16 cellular contexts compared by ENCODE assay signal in the genomic region with DNA sequence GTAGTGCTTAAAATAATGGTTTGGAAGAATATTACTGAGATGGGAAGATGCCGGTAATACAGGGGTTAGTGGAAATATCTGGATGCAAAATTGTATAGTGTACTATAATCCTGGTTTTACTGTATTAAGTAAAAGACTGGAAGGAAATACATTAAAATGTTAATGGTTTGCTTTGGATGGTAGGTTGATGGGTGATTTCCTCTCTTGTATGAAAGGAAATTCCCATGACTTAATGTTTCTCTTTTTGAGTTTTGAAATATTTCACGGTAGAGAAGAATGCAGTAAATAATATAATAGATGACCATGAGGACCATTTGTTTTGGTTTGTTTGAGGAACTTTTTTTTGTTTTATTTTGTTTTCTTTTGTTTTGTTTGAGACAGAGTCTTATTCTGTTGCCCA. TPM values are rescaled to one million over a fixed set of nuclear protein-coding genes. Genes with fewer than 3 reads are reported as not detected.
DNase-seq lines count a peak whose midpoint lies in the region; ATAC-seq, FAIRE-seq and TF ChIP-seq lines count a peak whose summit lies in the region.
"Had no signal": no experiment of that assay in that cellular context is flagged by ENCODE, and none has a peak within 500 bp of the region (broad histone marks: within the 10 kb centered on the region; RNA-seq: fewer than 3 reads in every experiment).

No MANE protein-coding gene starts in this region.

- H3K4me3 ChIP-seq in GM12878 (no peak overlapping the region), endothelial cell of umbilical vein (replicated peaks in 1 of 3; ENCODE audit: insufficient read depth in 1 of 3, low read depth in 1 of 3, low read length in 3 of 3) (no peak overlapping the region), thyroid gland (replicated peaks in 1 of 3) (no peak overlapping the region), MM.1S (ENCODE audit: low read length) (no peak overlapping the region)
- H3K4me3 ChIP-seq: Peyer's patch had no signal

- in situ Hi-C loops in GM12878 (cut with MboI), result no loop called here

- POLR2A ChIA-PET in GM12878 (lab: Charles Lee), result no interaction called here
- POLR2A ChIA-PET in endothelial cell of umbilical vein (lab: Charles Lee), result no interaction called here

- RAD21 ChIA-PET in GM12878 (lab: Charles Lee; ENCODE audit: unreplicated experiment), result no interaction called here

- intact Hi-C loops in GM12878 (cut with micrococcal nuclease; ENCODE audit: unreplicated experiment) (no loop called here), endothelial cell of umbilical vein (cut with micrococcal nuclease) (no loop called here), thyroid gland (cut with DNase I) (no loop called here)

- H3K4me2 ChIP-seq in GM12878 (ENCODE audit: control insufficient read depth, insufficient read depth), result no peak overlapping the region
- peak overlapping the region; percentile 16 for H3K4me2 ChIP-seq in endothelial cell of umbilical vein (ENCODE audit: insufficient read depth, low read length)
- H3K4me2 ChIP-seq in MM.1S (ENCODE audit: low read depth, low read length), result no peak overlapping the region

- H3F3A ChIP-seq in MM.1S (ENCODE audit: insufficient read depth, low read length), result no peaks in the 10 kb centered on the region; the same call in 1 of the 2 replicates

- no peak for FAIRE-seq in GM12878 (lab: Jason Lieb, UNC)
- FAIRE-seq in endothelial cell of umbilical vein (lab: Jason Lieb, UNC), result peak; percentile 43
- FAIRE-seq: D721Med had no signal

- no peak for TF ChIP-seq RAD21 in GM12878 (IDR thresholded peaks at IDR 0.05; ENCODE audit: insufficient read depth, low read depth, low read length)

- H3K27ac ChIP-seq in GM12878 (ENCODE audit: control insufficient read depth, insufficient read depth) (no peak overlapping the region), endothelial cell of umbilical vein (ENCODE audit: insufficient read depth, low read depth, low read length) (no peak overlapping the region), thyroid gland (peak overlapping the region; percentile 56 to 97 (median 65)), MM.1S (ENCODE audit: low read length) (no peak overlapping the region)

- H3K9me2 ChIP-seq in MM.1S (replicated peaks; ENCODE audit: insufficient read depth, low read length), result no peaks in the 10 kb centered on the region

- no peaks in the 10 kb centered on the region for H3K9me1 ChIP-seq in endothelial cell of umbilical vein (replicated peaks; ENCODE audit: control insufficient read depth, extremely low read depth, insufficient read depth, low read length)

- no peak for TF ChIP-seq POLR2A in GM12878 (IDR thresholded peaks at IDR 0.05; ENCODE audit: low read depth, low read length)
- no peak for TF ChIP-seq POLR2A in endothelial cell of umbilical vein (IDR thresholded peaks at IDR 0.05; ENCODE audit: low read depth, low read length)
- TF ChIP-seq POLR2A in thyroid gland (IDR thresholded peaks at IDR 0.05), result no peak

- H3K79me2 ChIP-seq in GM12878 (ENCODE audit: control insufficient read depth, insufficient read depth, low read length), result no peaks in the 10 kb centered on the region
- peaks cover 53% of the 10 kb centered on the region for H3K79me2 ChIP-seq in endothelial cell of umbilical vein (ENCODE audit: control insufficient read depth, insufficient read depth, low read length)
- H3K79me2 ChIP-seq in MM.1S (ENCODE audit: low read length), result peaks cover 16% of the 10 kb centered on the region

- H4K20me1 ChIP-seq in GM12878 (ENCODE audit: control insufficient read depth, insufficient read depth), result no peaks in the 10 kb centered on the region
- H4K20me1 ChIP-seq in endothelial cell of umbilical vein (replicated peaks; ENCODE audit: control insufficient read depth, extremely low read depth, insufficient read depth, low read length), result peaks cover 12% of the 10 kb centered on the region
- H4K20me1 ChIP-seq in MM.1S (ENCODE audit: insufficient read depth, low read length), result no peaks in the 10 kb centered on the region

- no peak for DNase-seq in GM12878 (ENCODE audit: low read depth, low spot score)
- DNase-seq in endothelial cell of umbilical vein (ENCODE audit: low read depth, low spot score), result peak; percentile 85
- DNase-seq in pulmonary artery endothelial cell (ENCODE audit: low read depth, low spot score), result peak; percentile 27
- no peak for DNase-seq in thyroid gland
- DNase-seq in putamen (ENCODE audit: low spot score), result no peak
- DNase-seq in NAMALWA (ENCODE audit: low spot score), result no peak
- no peak for DNase-seq in MM.1S
- DNase-seq: BE2C; CD4-positive, alpha-beta memory T cell; GF-D8; HFFc6; NCI-H1436; NCI-H2081; NCI-H524; Peyer's patch had no signal

- dilution Hi-C loops in endothelial cell of umbilical vein (cut with MboI; ENCODE audit: extremely low pct_ligation_motif_present, low sequenced_read_pairs), result no loop called here

- no peak for TF ChIP-seq CTCF in GM12878 (IDR thresholded peaks at IDR 0.05 in 2 of 3, conservative IDR thresholded peaks at IDR 0.05 in 1 of 3; ENCODE audit: control insufficient read depth in 2 of 3, extremely low read depth in 1 of 3, insufficient read depth in 1 of 3, low read depth in 3 of 3, low read length in 3 of 3)
- no peak for TF ChIP-seq CTCF in endothelial cell of umbilical vein (IDR thresholded peaks at IDR 0.05; ENCODE audit: extremely low read depth in 1 of 2, insufficient read depth in 1 of 2, low read depth in 1 of 2, low read length in 2 of 2)
- TF ChIP-seq CTCF in thyroid gland (IDR thresholded peaks at IDR 0.05), result no peak
- no peak for TF ChIP-seq CTCF in MM.1S (IDR thresholded peaks at IDR 0.05; ENCODE audit: low read length)

- BruUV-seq in GM12878 (replicated peaks; lab: Mats Ljungman, UMichigan) (no TSS peak), endothelial cell of umbilical vein (replicated peaks; lab: Mats Ljungman, UMichigan) (no TSS peak)

- H3K36me3 ChIP-seq in GM12878 (ENCODE audit: control insufficient read depth in 2 of 2, insufficient read depth in 2 of 2, low read length in 1 of 2), result no peaks in the 10 kb centered on the region
- no peaks in the 10 kb centered on the region for H3K36me3 ChIP-seq in endothelial cell of umbilical vein (ENCODE audit: control insufficient read depth in 2 of 2, extremely low read depth in 1 of 2, insufficient read depth in 2 of 2, low read length in 2 of 2)
- H3K36me3 ChIP-seq in thyroid gland, result no peaks in the 10 kb centered on the region
- H3K36me3 ChIP-seq in MM.1S (replicated peaks; ENCODE audit: insufficient read depth, low read length), result no peaks in the 10 kb centered on the region
- H3K36me3 ChIP-seq: BE2C, Peyer's patch had no signal

- no peak overlapping the region for H2AFZ ChIP-seq in GM12878 (ENCODE audit: control insufficient read depth, low read depth, low read length)
- H2AFZ ChIP-seq in endothelial cell of umbilical vein (ENCODE audit: low read depth, low read length), result no peak overlapping the region
- H2AFZ ChIP-seq in MM.1S (ENCODE audit: low read length), result no peak overlapping the region

- WGBS in GM12878 (ENCODE audit: insufficient coverage, insufficient replicate concordance, low lambda C conversion rate, missing lambda C conversion rate), result 48% methylated on average over 2 of the region's 2 CpGs
- 68 to 74% methylated on average over 2 of the region's 2 CpGs for WGBS in thyroid gland, 2 donors

- SMC1A ChIA-PET in GM12878 (lab: Charles Lee; ENCODE audit: uncharacterized antibody, unreplicated experiment), result interaction anchor here (0.9 to 1.1 kb wide), 2 partner anchors 8 to 260 kb away, joined by 3 read pairs; no protein-coding TSS in a partner anchor

- H3K4me1 ChIP-seq in GM12878 (ENCODE audit: control insufficient read depth, insufficient read depth, low read length), result no peaks in the 10 kb centered on the region
- peaks cover 22% of the 10 kb centered on the region for H3K4me1 ChIP-seq in endothelial cell of umbilical vein (ENCODE audit: control insufficient read depth, extremely low read depth, insufficient read depth, low read length)
- peaks cover 34 to 48% of the 10 kb centered on the region in 2 donors for H3K4me1 ChIP-seq in thyroid gland
- peaks cover 5% of the 10 kb centered on the region for H3K4me1 ChIP-seq in MM.1S (ENCODE audit: low read length)
- H3K4me1 ChIP-seq: Peyer's patch had no signal

- H3K9ac ChIP-seq in GM12878 (ENCODE audit: control insufficient read depth, insufficient read depth, low read length) (no peak overlapping the region), endothelial cell of umbilical vein (replicated peaks; ENCODE audit: extremely low read depth, insufficient read depth, low read length) (no peak overlapping the region), MM.1S (ENCODE audit: low read length) (no peak overlapping the region)

- H3K27me3 ChIP-seq in GM12878 (replicated peaks in 1 of 2; ENCODE audit: control insufficient read depth in 2 of 2, insufficient read depth in 2 of 2, low read length in 1 of 2) (no peaks in the 10 kb centered on the region), endothelial cell of umbilical vein (ENCODE audit: control insufficient read depth in 2 of 2, insufficient read depth in 2 of 2, low read length in 2 of 2) (no peaks in the 10 kb centered on the region), thyroid gland (no peaks in the 10 kb centered on the region), MM.1S (replicated peaks; ENCODE audit: insufficient read depth, low read length) (no peaks in the 10 kb centered on the region)
- H3K27me3 ChIP-seq: BE2C, Peyer's patch had no signal

- peak; percentile 56 for ATAC-seq in GM12878

- CTCF ChIA-PET in GM12878 (lab: Yijun Ruan, JAX), result interaction anchor here (0.7 kb wide), 1 partner anchor 41 kb away, joined by 3 read pairs; no protein-coding TSS in a partner anchor
- CTCF ChIA-PET in endothelial cell of umbilical vein (lab: Charles Lee), result interaction anchor here (1.2 to 1.3 kb wide), 2 partner anchors 38 to 357 kb away, joined by 3 read pairs; no protein-coding TSS in a partner anchor

- TF ChIP-seq EP300 in GM12878 (IDR thresholded peaks at IDR 0.05; ENCODE audit: borderline replicate concordance in 1 of 2, control insufficient read depth in 1 of 2, low read depth in 2 of 2, low read length in 2 of 2), result no peak

- H3K9me3 ChIP-seq in GM12878 (replicated peaks; ENCODE audit: control insufficient read depth, insufficient read depth, low read length) (no peaks in the 10 kb centered on the region; the same call in 2 of the 3 replicates), endothelial cell of umbilical vein (replicated peaks; ENCODE audit: control insufficient read depth, insufficient read depth, low read length) (no peaks in the 10 kb centered on the region), thyroid gland (no peaks in the 10 kb centered on the region), MM.1S (replicated peaks; ENCODE audit: insufficient read depth, low read length) (no peaks in the 10 kb centered on the region)
- H3K9me3 ChIP-seq: BE2C, Peyer's patch had no signal

RNA-seq across cellular contexts. Expression of gene SPTBN1, which starts 8.2 kb away (rescaled TPM):
- total RNA-seq in GM12878 (2013; cell fraction: nucleolus; rRNA removed), result 354 and 378 TPM in 2 replicates
- total RNA-seq in GM12878 (2014; rRNA removed) (98.3 and 104 TPM in 2 replicates), GM12878 (2014; rRNA removed; fragmentation: Illumina TruSeq; extraction: Trizol) (84.1 and 86.7 TPM in 2 replicates), GM12878 (2021) (146 and 154 TPM in 2 replicates), endothelial cell of umbilical vein (320 and 328 TPM in 2 replicates), pulmonary artery endothelial cell (339 and 445 TPM in 2 replicates), thyroid gland (100 to 1,000 TPM; 381 to 513 (median 419) TPM)
- polyA plus RNA-seq in GM12878 (2011; ENCODE audit: low read depth), result 49.4 TPM
- polyA plus RNA-seq in GM12878 (2011; rRNA removed) (49.0 and 62.0 TPM in 2 replicates), GM12878 (2014; fragmentation: Illumina TruSeq; extraction: Trizol) (75.1 and 78.3 TPM in 2 replicates), GM12878 (2014; fragmentation: Nextera tagmentation; extraction: Ambion mirVana) (10 to 100 TPM; 20.6 to 38.0 TPM), GM12878 (2014; rRNA removed) (58.1 and 58.6 TPM in 2 replicates), GM12878 (2016; fragmentation: Nextera tagmentation; extraction: Ambion mirVana) (10 to 100 TPM; 78.3 to 79.6 TPM), endothelial cell of umbilical vein (49.1 and 63.3 TPM in 2 replicates)
- 32.7 and 41.1 TPM in 2 replicates for polyA plus RNA-seq in GM12878 (2011; cell fraction: cytosol; rRNA removed)
- polyA plus RNA-seq in GM12878 (2011; cell fraction: nucleus; rRNA removed), result 180 and 448 TPM in 2 replicates
- 70.1 and 83.6 TPM in 2 replicates for polyA plus RNA-seq in GM12878 (2012)
- polyA minus RNA-seq in GM12878 (2011; rRNA and poly(A)+ RNA removed), result 102 and 125 TPM in 2 replicates
- 44.4 and 54.2 TPM in 2 replicates for polyA minus RNA-seq in GM12878 (2011; cell fraction: cytosol; rRNA and poly(A)+ RNA removed)
- 112 and 202 TPM in 2 replicates for polyA minus RNA-seq in GM12878 (2011; cell fraction: nucleus; rRNA and poly(A)+ RNA removed)
- 38.1 and 40.3 TPM in 2 replicates for polyA plus RNA-seq in endothelial cell of umbilical vein (2011; cell fraction: cytosol; rRNA removed)
- polyA plus RNA-seq in endothelial cell of umbilical vein (2011; cell fraction: nucleus; rRNA removed), result 600 and 687 TPM in 2 replicates
- 196 and 207 TPM in 2 replicates for polyA plus RNA-seq in endothelial cell of umbilical vein (2012)
- 232 and 261 TPM in 2 replicates for polyA minus RNA-seq in endothelial cell of umbilical vein
- 23.1 TPM for polyA minus RNA-seq in endothelial cell of umbilical vein (2011; cell fraction: cytosol; rRNA and poly(A)+ RNA removed)
- polyA minus RNA-seq in endothelial cell of umbilical vein (2011; cell fraction: nucleus; rRNA and poly(A)+ RNA removed), result 636 and 685 TPM in 2 replicates

Comparison
In these comparisons a context has a peak if more than half of its experiments do, and no peak if none do; other contexts are left out.
1. DNase-seq: peak in endothelial cell of umbilical vein (single experiment) and pulmonary artery endothelial cell (single experiment); none in GM12878 (single experiment), thyroid gland (0 of 2), putamen (single experiment), NAMALWA (single experiment) and MM.1S (single experiment).
2. H3K27ac ChIP-seq: peak in thyroid gland (3 of 3); none in GM12878 (single experiment), endothelial cell of umbilical vein (single experiment) and MM.1S (single experiment).